26 cellular contexts compared by ENCODE assay signal in genomic region chr5:95995947-95996489, GRCh38.
"Had no signal": no experiment of that assay in that cellular context is flagged by ENCODE, and none has a peak within 500 bp of the region (broad histone marks: within the 10 kb centered on the region; RNA-seq: fewer than 3 reads in every experiment).

No MANE protein-coding gene starts in this region.

- ATAC-seq: activated naive CD8-positive, alpha-beta T cell treated with anti-CD3 and anti-CD28 coated beads, Interleukin-2, amount 50 U/mL, for 24 hours; activated T-cell treated with anti-CD3 and anti-CD28 coated beads, Interleukin-2, amount 50 U/mL, for 4 hours; esophagus mucosa; left colon; naive thymus-derived CD8-positive, alpha-beta T cell; right cardiac atrium had no signal

- H3K27me3 Mint-ChIP-seq: activated CD4-positive, alpha-beta memory T cell treated with anti-CD3 and anti-CD28 coated beads, Interleukin-2, amount 10 ng/mL, durations not matched to agents 7 days and 5 days had no signal

- H3K27ac ChIP-seq: spleen, tibial nerve had no signal

- H3K4me3 ChIP-seq: spleen, tibial nerve had no signal

- DNase-seq: activated CD4-positive, alpha-beta memory T cell treated with anti-CD3 and anti-CD28 coated beads, Interleukin-2, amount 10 ng/mL, durations not matched to agents 7 days and 5 days; activated CD4-positive, alpha-beta T cell treated with anti-CD3 and anti-CD28 coated beads, Interleukin-2, amount 10 ng/mL, durations not matched to agents 24 days and 14 days; activated CD4-positive, CD25-positive, alpha-beta regulatory T cell treated with anti-CD3 and anti-CD28 coated beads, Interleukin-2, amount 50 U/mL, for 72 hours; activated naive CD8-positive, alpha-beta T cell treated with anti-CD3 and anti-CD28 coated beads, Interleukin-2, amount 50 U/mL, for 24 hours; activated T-cell treated with anti-CD3 and anti-CD28 coated beads, Interleukin-2, amount 50 U/mL, for 4 hours; amygdala; caudate nucleus; cortex of kidney; foreskin fibroblast; head of caudate nucleus; hippocampal formation; immature natural killer cell; kidney; left colon; midbrain; naive thymus-derived CD8-positive, alpha-beta T cell; occipital lobe; spleen; stimulated activated naive CD4-positive, alpha-beta T cell treated with Interleukin-2 at 50 U/mL for 16 hours; T-helper 9 cell had no signal

- H3K27me3 ChIP-seq: spleen, tibial nerve had no signal

- H3K4me1 Mint-ChIP-seq: activated naive CD4-positive, alpha-beta T cell treated with anti-CD3 and anti-CD28 coated beads, Interleukin-2, amount 50 U/mL, for 24 hours; naive thymus-derived CD8-positive, alpha-beta T cell had no signal

- H3K4me3 Mint-ChIP-seq: activated CD4-positive, alpha-beta memory T cell treated with anti-CD3 and anti-CD28 coated beads, Interleukin-2, amount 10 ng/mL, durations not matched to agents 7 days and 5 days; activated CD4-positive, alpha-beta T cell treated with anti-CD3 and anti-CD28 coated beads, Interleukin-2, amount 10 ng/mL, durations not matched to agents 24 days and 14 days; activated naive CD4-positive, alpha-beta T cell treated with anti-CD3 and anti-CD28 coated beads, Interleukin-2, amount 50 U/mL, for 24 hours; activated naive CD8-positive, alpha-beta T cell treated with anti-CD3 and anti-CD28 coated beads, Interleukin-2, amount 50 U/mL, for 24 hours; activated T-cell treated with anti-CD3 and anti-CD28 coated beads, Interleukin-2, amount 50 U/mL, for 4 hours; immature natural killer cell; naive thymus-derived CD8-positive, alpha-beta T cell; neural crest cell had no signal

- H3K36me3 Mint-ChIP-seq: activated naive CD4-positive, alpha-beta T cell treated with anti-CD3 and anti-CD28 coated beads, Interleukin-2, amount 50 U/mL, for 24 hours; immature natural killer cell; naive thymus-derived CD8-positive, alpha-beta T cell had no signal

- H3K9me3 ChIP-seq: spleen, tibial nerve had no signal

- H3K9me3 Mint-ChIP-seq: activated CD4-positive, alpha-beta T cell treated with anti-CD3 and anti-CD28 coated beads, Interleukin-2, amount 10 ng/mL, durations not matched to agents 24 days and 14 days; activated naive CD4-positive, alpha-beta T cell treated with anti-CD3 and anti-CD28 coated beads, Interleukin-2, amount 50 U/mL, for 24 hours; activated T-cell treated with anti-CD3 and anti-CD28 coated beads, Interleukin-2, amount 50 U/mL, for 4 hours; activated T-helper 2 cell treated with anti-CD3 and anti-CD28 coated beads, Interferon-gamma antibody, Interleukin-2, Interleukin-4, amounts not matched to agents 10 μg/mL and 5 μg/mL and 100 μg/mL, durations not matched to agents 14 hours and 24 hours and 36 hours; naive thymus-derived CD8-positive, alpha-beta T cell had no signal

- H3K4me1 ChIP-seq: spleen, tibial nerve had no signal

- H3K27ac Mint-ChIP-seq: activated CD4-positive, alpha-beta memory T cell treated with anti-CD3 and anti-CD28 coated beads, Interleukin-2, amount 10 ng/mL, durations not matched to agents 7 days and 5 days; activated CD4-positive, alpha-beta T cell treated with anti-CD3 and anti-CD28 coated beads, Interleukin-2, amount 10 ng/mL, durations not matched to agents 24 days and 14 days; activated naive CD4-positive, alpha-beta T cell treated with anti-CD3 and anti-CD28 coated beads, Interleukin-2, amount 50 U/mL, for 24 hours; activated naive CD8-positive, alpha-beta T cell treated with anti-CD3 and anti-CD28 coated beads, Interleukin-2, amount 50 U/mL, for 24 hours; activated T-helper 2 cell treated with anti-CD3 and anti-CD28 coated beads, Interferon-gamma antibody, Interleukin-2, Interleukin-4, amounts not matched to agents 10 μg/mL and 5 μg/mL and 100 μg/mL, durations not matched to agents 14 hours and 24 hours and 36 hours; immature natural killer cell; naive thymus-derived CD8-positive, alpha-beta T cell had no signal

- H3K36me3 ChIP-seq: spleen, tibial nerve had no signal
